In genomic region chr3:37751537-37751936, GRCh38 we compare ENCODE assay signal across 24 cellular contexts.
"Had no signal": no experiment of that assay in that cellular context is flagged by ENCODE, and none has a peak within 500 bp of the region (broad histone marks: within the 10 kb centered on the region; RNA-seq: fewer than 3 reads in every experiment).

No MANE protein-coding gene starts in this region.

- H3K36me3 ChIP-seq: pancreas had no signal

- H3K27me3 Mint-ChIP-seq: progenitor cell of endocrine pancreas had no signal

- H3K27ac Mint-ChIP-seq: naive thymus-derived CD4-positive, alpha-beta T cell; progenitor cell of endocrine pancreas; stimulated activated naive CD8-positive, alpha-beta T cell treated with anti-CD3 and anti-CD28 coated beads, Interleukin-15, amount 100 ng/mL, for 72 hours had no signal

- H3K9me3 ChIP-seq: gastrocnemius medialis, heart left ventricle, neutrophil, pancreas, right lobe of liver, suprapubic skin had no signal

- H3K27me3 ChIP-seq: dorsolateral prefrontal cortex, gastrocnemius medialis, heart left ventricle, hepatocyte, neutrophil, pancreas, right lobe of liver, suprapubic skin had no signal

- H3K4me2 ChIP-seq: hepatocyte had no signal

- ATAC-seq: esophagus mucosa; gastrocnemius medialis; left lobe of liver; naive thymus-derived CD4-positive, alpha-beta T cell; pancreas; right lobe of liver; stimulated activated naive CD8-positive, alpha-beta T cell treated with anti-CD3 and anti-CD28 coated beads, Interleukin-15, amount 100 ng/mL, for 72 hours had no signal

- H3K9me3 Mint-ChIP-seq: naive thymus-derived CD4-positive, alpha-beta T cell; stimulated activated naive CD8-positive, alpha-beta T cell treated with anti-CD3 and anti-CD28 coated beads, Interleukin-15, amount 100 ng/mL, for 72 hours had no signal

- H3K4me3 ChIP-seq: dorsolateral prefrontal cortex, gastrocnemius medialis, heart left ventricle, hepatocyte, pancreas, right lobe of liver, suprapubic skin had no signal

- H3K4me3 Mint-ChIP-seq: naive thymus-derived CD4-positive, alpha-beta T cell; stimulated activated naive CD8-positive, alpha-beta T cell treated with anti-CD3 and anti-CD28 coated beads, Interleukin-15, amount 100 ng/mL, for 72 hours had no signal

- H3K4me1 ChIP-seq: gastrocnemius medialis, pancreas, right lobe of liver, suprapubic skin had no signal

- H3K27ac ChIP-seq: dorsolateral prefrontal cortex, epithelial cell of prostate, gastrocnemius medialis, hepatocyte, neutrophil, pancreas, right lobe of liver, suprapubic skin had no signal

- H3K79me2 ChIP-seq: hepatocyte had no signal

- H3K36me3 Mint-ChIP-seq: naive thymus-derived CD4-positive, alpha-beta T cell had no signal

- DNase-seq: dorsolateral prefrontal cortex; effector CD4-positive, alpha-beta T cell; foreskin fibroblast; gastrocnemius medialis; heart left ventricle; kidney; mesenchymal stem cell; midbrain; naive thymus-derived CD4-positive, alpha-beta T cell; pancreas; right lobe of liver; small intestine; stimulated activated CD4-positive, alpha-beta T cell treated with anti-CD3 and anti-CD28 coated beads, Interleukin-1b, Interleukin-23, amount 100 ng/mL, for 48 hours; stimulated activated CD4-positive, alpha-beta T cell treated with anti-CD3 and anti-CD28 coated beads, Interleukin-4, amount 100 ng/mL, for 1 hour; stimulated activated CD8-positive, alpha-beta memory T cell treated with anti-CD3 and anti-CD28 coated beads, Interleukin-4, amount 100 ng/mL, for 48 hours; stimulated activated naive CD4-positive, alpha-beta T cell; stimulated activated naive CD8-positive, alpha-beta T cell treated with anti-CD3 and anti-CD28 coated beads, Interleukin-15, amount 100 ng/mL, for 72 hours had no signal
